Comparison of ENCODE assay signal across 1 cellular context in genomic region chr12:57389033-57389432, GRCh38.
A peak's percentile ranks its signal among the peaks of the same experiment; 100 is the strongest.
TF ChIP-seq lines count a peak whose summit lies in the region.

No MANE protein-coding gene starts in this region.

TF ChIP-seq in IMR-90, 13 proteins besides CTCF, POLR2A, EP300 and RAD21:
- TF ChIP-seq ELK1 (IDR thresholded peaks at IDR 0.05; ENCODE audit: borderline replicate concordance, low read depth, low read length) (no peak), FOS (IDR thresholded peaks at IDR 0.05; ENCODE audit: low read depth, low read length) (peak; percentile 85), MXI1 (IDR thresholded peaks at IDR 0.05; ENCODE audit: borderline replicate concordance, low read depth, low read length) (no peak), MAFK (IDR thresholded peaks at IDR 0.05; ENCODE audit: low read depth, low read length) (peak; percentile 91), NFE2L2 (IDR thresholded peaks at IDR 0.05; ENCODE audit: low read depth, low read length) (peak; percentile 68), SMC3 (IDR thresholded peaks at IDR 0.05; ENCODE audit: low read depth, low read length) (0 out of 2 replicates have a peak, but pooled peaks have one; percentile 9), CEBPB (IDR thresholded peaks at IDR 0.05; ENCODE audit: low read depth, low read length) (peak; percentile 67; the same call in 1 of the 2 replicates)
